ENCODE assay signal across 13 cellular contexts in the genomic region with DNA sequence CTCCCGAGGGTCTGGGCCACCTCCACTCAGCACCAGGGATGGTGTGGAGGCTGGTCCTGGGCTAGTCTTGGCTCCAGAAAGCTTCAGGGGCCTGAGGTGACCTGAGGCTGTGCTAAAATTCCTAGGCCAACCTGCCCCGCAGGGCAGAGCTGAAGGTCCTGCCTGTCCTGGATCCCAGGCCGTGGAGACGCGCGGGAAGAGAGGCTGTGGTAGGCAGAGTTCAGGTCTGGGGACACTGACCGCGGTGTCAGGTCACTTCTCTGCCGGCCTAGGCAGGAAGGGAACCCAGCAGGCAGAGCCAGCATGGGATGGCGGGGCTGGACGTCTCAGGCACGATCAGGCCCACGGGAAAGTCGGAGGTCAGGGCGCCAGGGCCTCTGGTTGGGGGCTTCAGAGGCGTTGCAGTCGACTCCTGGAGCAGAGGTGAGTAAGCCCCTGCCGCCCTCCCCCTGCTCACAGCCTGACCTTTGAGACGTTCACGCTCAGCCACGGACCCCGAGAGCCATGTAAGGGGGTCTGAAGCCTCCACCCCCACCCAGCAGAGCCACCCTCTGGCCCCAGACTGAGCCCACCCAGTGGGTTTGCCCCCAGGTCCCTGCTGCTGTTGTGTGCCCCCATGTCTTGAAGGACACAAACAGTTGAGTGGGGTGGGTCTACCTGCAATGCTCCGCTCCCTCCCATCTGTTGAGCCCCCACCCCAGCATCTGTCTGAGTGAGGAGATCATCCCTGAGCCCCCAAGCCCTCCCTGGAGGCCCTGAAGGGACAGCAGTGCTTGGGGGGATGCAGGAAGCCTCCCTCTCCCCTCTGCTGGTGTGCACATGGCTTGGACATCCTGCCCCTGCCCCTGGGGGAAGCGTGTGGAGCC.
DNase-seq lines count a peak whose midpoint lies in the region; TF ChIP-seq lines count a peak whose summit lies in the region.
"Had no signal": no experiment of that assay in that cellular context is flagged by ENCODE, and none has a peak within 500 bp of the region (broad histone marks: within the 10 kb centered on the region; RNA-seq: fewer than 3 reads in every experiment).

No MANE protein-coding gene starts in this region.

- H2AFZ ChIP-seq in osteoblast (ENCODE audit: low read length): no peak overlapping the region

- no peaks in the 10 kb centered on the region for H3K79me2 ChIP-seq in osteoblast (ENCODE audit: insufficient read depth, low read length)

- no peak for TF ChIP-seq CTCF in BE2C (IDR thresholded peaks at IDR 0.05; ENCODE audit: low read depth, low read length)
- no peak for TF ChIP-seq CTCF in osteoblast (IDR thresholded peaks at IDR 0.05; ENCODE audit: extremely low read depth, low read depth, low read length)

- DNase-seq in BE2C (peak; percentile 6), H7 (peak; percentile 55), iPS-NIHi11 (ENCODE audit: low spot score) (peak; percentile 19), osteoblast (ENCODE audit: insufficient read length, low spot score, missing footprints) (peak; percentile 56), NCI-H2107 (lab: John Stamatoyannopoulos, UW) (no peak), hippocampal formation (lab: John Stamatoyannopoulos, UW) (no peak), kidney tubule cell (ENCODE audit: low spot score) (no peak)
- DNase-seq: activated CD4-positive, alpha-beta T cell treated with anti-CD3 and anti-CD28 coated beads for 36 hours; central memory CD4-positive, alpha-beta T cell; NCI-H1048; NCI-H2171; stimulated activated naive CD4-positive, alpha-beta T cell had no signal

- no peak overlapping the region for H3K27ac ChIP-seq in osteoblast (ENCODE audit: low read depth, low read length)
- H3K27ac ChIP-seq: pancreas had no signal

- no peak overlapping the region for H3K4me3 ChIP-seq in BE2C (ENCODE audit: low read depth, low read length)
- H3K4me3 ChIP-seq in H7 (ENCODE audit: insufficient read depth, low read depth, low read length): no peak overlapping the region
- no peak overlapping the region for H3K4me3 ChIP-seq in osteoblast (ENCODE audit: insufficient read depth, low read length)
- H3K4me3 ChIP-seq: pancreas had no signal

- no peak overlapping the region for H3K4me2 ChIP-seq in osteoblast (ENCODE audit: insufficient read depth, low read length)

- H3K27me3 ChIP-seq in BE2C (no peaks in the 10 kb centered on the region), H7 (ENCODE audit: control insufficient read depth, insufficient read depth, low read length) (no peaks in the 10 kb centered on the region), osteoblast (ENCODE audit: insufficient read depth, low read length) (no peaks in the 10 kb centered on the region)

- H3K4me1 ChIP-seq in BE2C (peaks cover 58% of the 10 kb centered on the region), osteoblast (ENCODE audit: insufficient read depth, low read length) (no peaks in the 10 kb centered on the region)
- H3K4me1 ChIP-seq: pancreas had no signal

- peaks cover 7% of the 10 kb centered on the region; the same call in 1 of the 2 replicates for H3K36me3 ChIP-seq in BE2C
- no peaks in the 10 kb centered on the region for H3K36me3 ChIP-seq in H7 (replicated peaks; ENCODE audit: control insufficient read depth, insufficient read depth, low read length)
- no peaks in the 10 kb centered on the region for H3K36me3 ChIP-seq in osteoblast (ENCODE audit: insufficient read depth, low read length)
- H3K36me3 ChIP-seq: pancreas had no signal

- H3K9me3 ChIP-seq in BE2C: peaks cover 7% of the 10 kb centered on the region
- no peaks in the 10 kb centered on the region for H3K9me3 ChIP-seq in osteoblast (ENCODE audit: low read depth, low read length)
- H3K9me3 ChIP-seq: pancreas had no signal

- no peaks in the 10 kb centered on the region for H4K20me1 ChIP-seq in osteoblast (ENCODE audit: insufficient read depth, low read length)

Comparison
In these comparisons a context has a peak if more than half of its experiments do, and no peak if none do; other contexts are left out.
1. DNase-seq: peak in BE2C (single experiment), H7 (single experiment), iPS-NIHi11 (single experiment) and osteoblast (single experiment); none in NCI-H2107 (single experiment), hippocampal formation (0 of 2) and kidney tubule cell (single experiment).